ENCODE assay signal across 20 cellular contexts in genomic region chr7:2193120-2193519, GRCh38. TPM values are rescaled to one million over a fixed set of nuclear protein-coding genes. Genes with fewer than 3 reads are reported as not detected.
DNase-seq lines count a peak whose midpoint lies in the region; ATAC-seq and TF ChIP-seq lines count a peak whose summit lies in the region.
"Had no signal": no experiment of that assay in that cellular context is flagged by ENCODE, and none has a peak within 500 bp of the region (broad histone marks: within the 10 kb centered on the region; RNA-seq: fewer than 3 reads in every experiment).

No MANE protein-coding gene starts in this region.

- TF ChIP-seq CTCF in SK-N-SH (IDR thresholded peaks at IDR 0.05) (no peak), endodermal cell (conservative IDR thresholded peaks at IDR 0.05) (no peak), upper lobe of right lung (IDR thresholded peaks at IDR 0.05) (no peak), A673 (conservative IDR thresholded peaks at IDR 0.05; ENCODE audit: low read depth, low read length) (no peak)

- peak; percentile 35 for DNase-seq in SK-N-SH
- peak; percentile 96 for DNase-seq in NCI-H2107 treated with DMSO at 0.1 percent for 48 hours (lab: John Stamatoyannopoulos, UW; ENCODE audit: unreplicated experiment)
- peak; percentile 54 for DNase-seq in endodermal cell
- peak; percentile 80 for DNase-seq in upper lobe of right lung
- DNase-seq in activated CD4-positive, CD25-positive, alpha-beta regulatory T cell (lab: John Stamatoyannopoulos, UW), result no peak
- no peak for DNase-seq in A673 (ENCODE audit: low spot score)
- no peak for DNase-seq in stimulated activated CD4-positive, alpha-beta T cell treated with anti-CD3 and anti-CD28 coated beads, Interleukin-4, amount 100 ng/mL, for 4 hours
- DNase-seq: activated CD4-positive, alpha-beta T cell treated with anti-CD3 and anti-CD28 coated beads for 4 hours; activated T-cell treated with anti-CD3 and anti-CD28 coated beads, Interleukin-2, amount 50 U/mL, for 48 hours; amygdala; cortex of kidney; hypothalamus; KBM-7; NCI-H2227 treated with DMSO at 0.1 percent for 48 hours; PC-3; stimulated activated naive B cell treated with anti-CD40 and anti-IgM and Interleukin-4, amounts not matched to agents 10 μg/mL and 1 μg/mL and 100 μg/mL, for 72 hours had no signal

- H3K27me3 Mint-ChIP-seq in endodermal cell (ENCODE audit: insufficient read depth), result no peaks in the 10 kb centered on the region
- H3K27me3 Mint-ChIP-seq: stimulated activated naive B cell treated with anti-CD40 and anti-IgM and Interleukin-4, amounts not matched to agents 10 μg/mL and 1 μg/mL and 100 μg/mL, for 72 hours had no signal

- no peaks in the 10 kb centered on the region for H3F3A ChIP-seq in SK-N-SH (replicated peaks; ENCODE audit: insufficient read depth)

- ATAC-seq in SK-N-SH treated with all-trans-retinoic acid at 6 μM for 48 hours, result no peak
- peak; percentile 75 for ATAC-seq in upper lobe of right lung
- ATAC-seq: PC-3; right lobe of liver; stimulated activated naive B cell treated with anti-CD40 and anti-IgM and Interleukin-4, amounts not matched to agents 10 μg/mL and 1 μg/mL and 100 μg/mL, for 72 hours had no signal

- no peaks in the 10 kb centered on the region for H3K27me3 ChIP-seq in SK-N-SH (ENCODE audit: insufficient read depth)
- no peaks in the 10 kb centered on the region for H3K27me3 ChIP-seq in endodermal cell (ENCODE audit: control insufficient read depth, insufficient read depth, low read length, poor library complexity, severe bottlenecking)
- no peaks in the 10 kb centered on the region for H3K27me3 ChIP-seq in upper lobe of right lung
- no peaks in the 10 kb centered on the region for H3K27me3 ChIP-seq in A673 (replicated peaks; ENCODE audit: insufficient read depth, low read depth, low read length, poor library complexity)
- H3K27me3 ChIP-seq: right lobe of liver had no signal

- no peaks in the 10 kb centered on the region for H3K9me2 ChIP-seq in SK-N-SH

- no peak for TF ChIP-seq EP300 in SK-N-SH (IDR thresholded peaks at IDR 0.05; ENCODE audit: borderline replicate concordance in 1 of 2, low read depth in 1 of 2, low read length in 1 of 2)

- H3K4me3 ChIP-seq in SK-N-SH (ENCODE audit: low read depth in 2 of 2, low read length in 1 of 2), result no peak overlapping the region
- no peak overlapping the region for H3K4me3 ChIP-seq in endodermal cell (ENCODE audit: low read length)
- no peak overlapping the region for H3K4me3 ChIP-seq in upper lobe of right lung
- no peak overlapping the region for H3K4me3 ChIP-seq in A673 (ENCODE audit: low read depth, low read length, poor library complexity, severe bottlenecking)
- H3K4me3 ChIP-seq: right lobe of liver had no signal

- H3K4me1 ChIP-seq in SK-N-SH (ENCODE audit: control insufficient read depth in 1 of 2, insufficient read depth in 2 of 2, low read depth in 1 of 2, low read length in 1 of 2) (peaks cover 0 to 12% of the 10 kb centered on the region in 2 experiments; a peak in 1 of 4 replicates), endodermal cell (ENCODE audit: control insufficient read depth, insufficient read depth, low read length) (peaks cover 11% of the 10 kb centered on the region), upper lobe of right lung (no peaks in the 10 kb centered on the region), A673 (ENCODE audit: insufficient read depth, low read length, poor library complexity, severe bottlenecking) (peaks cover 34% of the 10 kb centered on the region)
- H3K4me1 ChIP-seq: right lobe of liver had no signal

- H3K4me2 ChIP-seq in SK-N-SH, result no peak overlapping the region

- no peak overlapping the region for H2AFZ ChIP-seq in SK-N-SH (ENCODE audit: low read depth)

- peaks cover 80% of the 10 kb centered on the region for H3K36me3 Mint-ChIP-seq in endodermal cell (ENCODE audit: low read depth)

- CTCF ChIA-PET in SK-N-SH (lab: Yijun Ruan, JAX), result interaction anchor here (1.0 to 4.0 kb wide), 3 partner anchors 10 to 155 kb away, joined by 3 to 24 read pairs (median 8); no protein-coding TSS in a partner anchor
- CTCF ChIA-PET in A673 (lab: Charles Lee), result interaction anchor here (1.8 kb wide), 1 partner anchor 17 kb away, joined by 4 read pairs; no protein-coding TSS in a partner anchor

- no peak overlapping the region for H3K4me3 Mint-ChIP-seq in endodermal cell
- H3K4me3 Mint-ChIP-seq: neural crest cell; stimulated activated naive B cell treated with anti-CD40 and anti-IgM and Interleukin-4, amounts not matched to agents 10 μg/mL and 1 μg/mL and 100 μg/mL, for 72 hours; T-helper 1 cell treated with Interleukin-12 subunit alpha and Interleukin-12 subunit beta and Interleukin-4 antibody, amounts not matched to agents 30 μg/mL and 1 μg/mL, for 36 hours had no signal

- peaks cover 28% of the 10 kb centered on the region for H3K4me1 Mint-ChIP-seq in endodermal cell

- no peak for TF ChIP-seq RAD21 in SK-N-SH (IDR thresholded peaks at IDR 0.05; ENCODE audit: low read length)

- H3K36me3 ChIP-seq in SK-N-SH (replicated peaks in 1 of 2; ENCODE audit: control insufficient read depth in 1 of 2, insufficient read depth in 2 of 2, low read length in 1 of 2) (peaks cover 23 to 34% of the 10 kb centered on the region in 2 experiments), endodermal cell (ENCODE audit: control insufficient read depth, insufficient read depth, low read length) (peaks cover 59% of the 10 kb centered on the region), upper lobe of right lung (no peaks in the 10 kb centered on the region), A673 (ENCODE audit: insufficient read depth, low read length, poor library complexity, severe bottlenecking) (peaks cover 26% of the 10 kb centered on the region)
- H3K36me3 ChIP-seq: right lobe of liver had no signal

- BruUV-seq in A673 (replicated peaks; lab: Mats Ljungman, UMichigan), result no TSS peak

- POLR2A ChIA-PET in SK-N-SH (lab: Yijun Ruan, JAX) (interaction anchor here (0.6 kb wide), 1 partner anchor 147 kb away, joined by 3 read pairs; no protein-coding TSS in a partner anchor), A673 (lab: Charles Lee; ENCODE audit: low non-redundant PET) (no interaction called here)

- H3K9me3 ChIP-seq in SK-N-SH, result peaks cover 11% of the 10 kb centered on the region; the same call in 1 of the 2 replicates
- H3K9me3 ChIP-seq in endodermal cell (ENCODE audit: control insufficient read depth, low read length), result peaks cover 25% of the 10 kb centered on the region
- no peaks in the 10 kb centered on the region for H3K9me3 ChIP-seq in upper lobe of right lung
- peaks cover 19% of the 10 kb centered on the region for H3K9me3 ChIP-seq in A673 (ENCODE audit: low read depth, low read length, poor library complexity, severe bottlenecking)
- H3K9me3 ChIP-seq: right lobe of liver had no signal

- no peak overlapping the region for H3K9ac ChIP-seq in SK-N-SH
- H3K9ac ChIP-seq in endodermal cell (ENCODE audit: extremely low read depth, low read length, poor library complexity, severe bottlenecking), result no peak overlapping the region

- no peaks in the 10 kb centered on the region for H4K20me1 ChIP-seq in SK-N-SH (ENCODE audit: insufficient read depth)

- intact Hi-C loops in upper lobe of right lung (cut with DNase I), result no loop called here
- intact Hi-C loops in A673 (cut with micrococcal nuclease; ENCODE audit: unreplicated experiment), result no loop called here

- 93% methylated on average over 15 of the region's 15 CpGs for WGBS in SK-N-SH (ENCODE audit: low lambda C conversion rate)
- 91 to 95% methylated on average over 14 to 15 of the region's 15 CpGs for WGBS in endodermal cell (ENCODE audit: insufficient coverage in 1 of 2, insufficient read length in 1 of 2), 2 experiments

- H3K9me3 Mint-ChIP-seq in endodermal cell, result peaks cover 22% of the 10 kb centered on the region

- no peak overlapping the region; a peak in 1 of 4 replicates for H3K27ac ChIP-seq in SK-N-SH (ENCODE audit: low read depth in 2 of 2, low read length in 1 of 2)
- H3K27ac ChIP-seq in endodermal cell (ENCODE audit: low read depth, low read length), result no peak overlapping the region
- no peak overlapping the region for H3K27ac ChIP-seq in upper lobe of right lung
- H3K27ac ChIP-seq in A673 (ENCODE audit: low read depth, low read length, poor library complexity, severe bottlenecking), result no peak overlapping the region
- H3K27ac ChIP-seq: right lobe of liver had no signal

- peaks cover 14% of the 10 kb centered on the region; the same call in 1 of the 2 replicates for H3K79me2 ChIP-seq in SK-N-SH (ENCODE audit: insufficient read depth)

- peak overlapping the region; percentile 30 for H3K27ac Mint-ChIP-seq in endodermal cell
- H3K27ac Mint-ChIP-seq: stimulated activated naive B cell treated with anti-CD40 and anti-IgM and Interleukin-4, amounts not matched to agents 10 μg/mL and 1 μg/mL and 100 μg/mL, for 72 hours; T-helper 1 cell treated with Interleukin-12 subunit alpha and Interleukin-12 subunit beta and Interleukin-4 antibody, amounts not matched to agents 30 μg/mL and 1 μg/mL, for 36 hours had no signal

TF ChIP-seq in SK-N-SH, 30 proteins besides CTCF, POLR2A, EP300 and RAD21 (continues in another document):
- TF ChIP-seq FOXJ3 (CRISPR knock-in tag; IDR thresholded peaks at IDR 0.05), result no peak
- no peak for TF ChIP-seq MXI1 (IDR thresholded peaks at IDR 0.05; ENCODE audit: low read depth, low read length)
- TF ChIP-seq TEAD4 (IDR thresholded peaks at IDR 0.05; ENCODE audit: borderline replicate concordance, insufficient read depth), result no peak

TF ChIP-seq in SK-N-SH treated with all-trans-retinoic acid at 6 μM for 48 hours, 23 proteins besides CTCF, POLR2A, EP300 and RAD21 (continues in another document):
- no peak for TF ChIP-seq ESRRG (CRISPR knock-in tag; IDR thresholded peaks at IDR 0.05)

RNA-seq across cellular contexts. Expression of gene MAD1L1, which starts 39.6 kb away (rescaled TPM):
- 28.7 and 46.2 TPM in 2 replicates for polyA plus RNA-seq in SK-N-SH (2012; rRNA removed)
- 20.4 and 23.6 TPM in 2 replicates for polyA plus RNA-seq in SK-N-SH (2012; cell fraction: cytosol; rRNA removed)
- 29.9 and 64.7 TPM in 2 replicates for polyA plus RNA-seq in SK-N-SH (2012; cell fraction: nucleus; rRNA removed)
- total RNA-seq in endodermal cell, result 10 to 100 TPM; 59.1 to 61.4 TPM
- polyA plus RNA-seq in endodermal cell (2013, experiment 1 of 2), result 33.1 TPM
- polyA plus RNA-seq in endodermal cell (2013, experiment 2 of 2), result 29.4 TPM
- total RNA-seq in upper lobe of right lung, result 48.4 TPM
- total RNA-seq in A673 (2021), result 46.7 and 54.3 TPM in 2 replicates

RNA-seq across cellular contexts. Expression of gene MRM2, which starts 48.9 kb away (rescaled TPM):
- polyA plus RNA-seq in SK-N-SH (2012; rRNA removed), result 30.7 and 34.8 TPM in 2 replicates
- polyA plus RNA-seq in SK-N-SH (2012; cell fraction: cytosol; rRNA removed), result 36.0 and 37.6 TPM in 2 replicates
- polyA plus RNA-seq in SK-N-SH (2012; cell fraction: nucleus; rRNA removed), result 13.9 and 18.7 TPM in 2 replicates
- total RNA-seq in endodermal cell (10 to 100 TPM; 38.9 TPM), upper lobe of right lung (23.7 TPM), A673 (2021) (50.4 and 51.3 TPM in 2 replicates)
- 33.3 TPM for polyA plus RNA-seq in endodermal cell (2013, experiment 1 of 2)
- polyA plus RNA-seq in endodermal cell (2013, experiment 2 of 2), result 31.5 TPM

RNA-seq across cellular contexts. Expression of gene NUDT1, which starts 48.9 kb away (rescaled TPM):
- 79.5 and 98.1 TPM in 2 replicates for polyA plus RNA-seq in SK-N-SH (2012; rRNA removed)
- polyA plus RNA-seq in SK-N-SH (2012; cell fraction: cytosol; rRNA removed), result 69.1 and 83.0 TPM in 2 replicates
- polyA plus RNA-seq in SK-N-SH (2012; cell fraction: nucleus; rRNA removed), result 53.9 and 64.3 TPM in 2 replicates
- total RNA-seq in endodermal cell (10 to 100 TPM; 56.0 to 84.7 TPM), upper lobe of right lung (13.2 TPM), A673 (2021) (115 and 117 TPM in 2 replicates)
- polyA plus RNA-seq in endodermal cell (2013, experiment 1 of 2), result 64.0 TPM
- 61.0 TPM for polyA plus RNA-seq in endodermal cell (2013, experiment 2 of 2)

Comparison
In these comparisons a context has a peak if more than half of its experiments do, and no peak if none do; other contexts are left out.
1. DNase-seq: peak in SK-N-SH (single experiment), NCI-H2107 treated with DMSO at 0.1 percent for 48 hours (single experiment), endodermal cell (single experiment) and upper lobe of right lung (single experiment); none in activated CD4-positive, CD25-positive, alpha-beta regulatory T cell (0 of 4), A673 (single experiment) and stimulated activated CD4-positive, alpha-beta T cell treated with anti-CD3 and anti-CD28 coated beads, Interleukin-4, amount 100 ng/mL, for 4 hours (0 of 2).